26 cellular contexts compared by ENCODE assay signal in the genomic region with DNA sequence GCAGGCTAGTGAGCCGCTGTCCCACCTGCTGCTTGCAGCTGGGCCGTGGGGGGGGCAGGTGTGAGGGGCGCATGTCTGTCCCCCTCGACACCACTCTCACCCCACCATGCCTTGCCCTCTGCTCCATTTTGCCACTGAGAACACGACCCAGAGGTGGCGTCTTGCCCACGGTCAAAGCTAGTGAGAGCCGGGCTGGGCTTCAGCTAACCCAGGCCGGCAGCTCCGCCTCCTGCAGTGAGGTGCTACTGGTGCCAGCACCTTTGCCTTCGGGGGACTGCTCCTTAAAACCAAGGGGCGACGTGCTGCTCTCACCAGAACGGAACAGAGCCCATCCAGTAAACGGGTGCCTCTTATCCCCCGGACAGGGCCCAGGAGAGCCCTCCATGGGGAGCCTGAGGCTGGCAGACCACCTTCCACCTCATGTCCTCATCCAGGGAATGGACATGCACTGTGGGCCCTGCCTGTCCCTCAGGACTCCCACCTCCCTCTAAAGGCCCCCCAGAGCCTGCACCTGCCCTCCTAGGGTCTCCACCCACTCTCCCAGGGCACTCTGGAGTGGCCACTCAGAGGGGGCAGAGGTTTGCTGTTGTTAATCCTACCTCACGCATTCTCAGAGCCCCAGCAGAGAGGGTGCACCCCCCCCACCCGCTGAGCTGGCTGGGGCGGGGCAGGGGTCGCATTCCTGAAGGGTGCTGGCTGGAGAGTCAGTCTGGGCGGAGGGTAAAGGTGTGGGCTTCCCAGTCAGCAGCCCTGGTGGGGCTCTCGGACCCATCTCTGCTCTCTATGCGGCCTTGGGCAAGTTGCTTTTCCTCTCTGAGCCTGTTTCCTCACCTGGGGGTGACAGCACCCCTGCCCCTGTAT. TPM values are rescaled to one million over a fixed set of nuclear protein-coding genes. Genes with fewer than 3 reads are reported as not detected.
DNase-seq lines count a peak whose midpoint lies in the region; ATAC-seq, FAIRE-seq and TF ChIP-seq lines count a peak whose summit lies in the region.
"Had no signal": no experiment of that assay in that cellular context is flagged by ENCODE, and none has a peak within 500 bp of the region (broad histone marks: within the 10 kb centered on the region; RNA-seq: fewer than 3 reads in every experiment).

No MANE protein-coding gene starts in this region.

- intact Hi-C loops in HepG2 (cut with micrococcal nuclease; ENCODE audit: unreplicated experiment) (no loop called here), right lobe of liver (cut with DNase I) (no loop called here)

- ATAC-seq in HepG2 (no peak), right lobe of liver (no peak), HG02840 (IDR thresholded peaks at IDR 0.05; ENCODE audit: low FRiP score, unreplicated experiment) (no peak)

- H4K91ac ChIP-seq in neuronal stem cell (ENCODE audit: low read depth, low read length, poor library complexity), result no peak overlapping the region

- in situ Hi-C loops in HepG2 (cut with HindIII; ENCODE audit: extremely low pct_ligation_motif_present, low pct_unique_long_range_greater_than_20kb), result no loop called here

- TF ChIP-seq CTCF in HepG2 (CRISPR knock-in tag; IDR thresholded peaks at IDR 0.05) (0 out of 2 replicates have a peak, but pooled peaks have one; percentile 8), right lobe of liver (IDR thresholded peaks at IDR 0.05) (no peak)

- no TSS peak for BruUV-seq in HepG2 (replicated peaks; lab: Mats Ljungman, UMichigan)

- H3K14ac ChIP-seq in neuronal stem cell (ENCODE audit: low read length), result peak overlapping the region; percentile 91

- peaks cover 23 to 79% of the 10 kb centered on the region in 2 experiments for H3K27me3 ChIP-seq in HepG2 (ENCODE audit: control insufficient read depth in 1 of 2, insufficient read depth in 2 of 2, low read length in 2 of 2)
- no peaks in the 10 kb centered on the region for H3K27me3 ChIP-seq in right lobe of liver
- H3K27me3 ChIP-seq in neuronal stem cell (ENCODE audit: control insufficient read depth in 3 of 3, insufficient read depth in 3 of 3, low read depth in 1 of 3, low read length in 3 of 3), result peaks cover 0 to 28% (median 0%) of the 10 kb centered on the region in 3 experiments

- no peak for TF ChIP-seq POLR2A in HepG2 (IDR thresholded peaks at IDR 0.05; ENCODE audit: insufficient read depth in 1 of 2, low read depth in 2 of 2, low read length in 2 of 2)
- TF ChIP-seq POLR2A in right lobe of liver (IDR thresholded peaks at IDR 0.05), result no peak

- no peak overlapping the region for H3K4ac ChIP-seq in neuronal stem cell (ENCODE audit: low read length)

- peaks cover 25% of the 10 kb centered on the region for H3K4me1 ChIP-seq in HepG2 (ENCODE audit: insufficient read depth, low read length)
- no peaks in the 10 kb centered on the region for H3K4me1 ChIP-seq in right lobe of liver
- peaks cover 0 to 15% of the 10 kb centered on the region in 2 donors for H3K4me1 ChIP-seq in neuronal stem cell (ENCODE audit: control insufficient read depth in 2 of 2, insufficient read depth in 1 of 2, low read depth in 1 of 2, low read length in 2 of 2)

- H3K9me3 ChIP-seq in HepG2 (ENCODE audit: low read length) (no peaks in the 10 kb centered on the region), right lobe of liver (no peaks in the 10 kb centered on the region), neuronal stem cell (replicated peaks in 1 of 2; ENCODE audit: control insufficient read depth in 2 of 2, insufficient read depth in 1 of 2, low read depth in 1 of 2, low read length in 2 of 2) (peaks cover 0 to 5% of the 10 kb centered on the region in 2 donors)
- H3K9me3 ChIP-seq: SK-N-SH had no signal

- no peak for FAIRE-seq in HepG2 (lab: Jason Lieb, UNC)
- FAIRE-seq: G401.6, GM18507 had no signal

- no peak for TF ChIP-seq RAD21 in HepG2 (CRISPR knock-in tag; IDR thresholded peaks at IDR 0.05)

- H3K23ac ChIP-seq in neuronal stem cell (ENCODE audit: low read depth, low read length, poor library complexity), result peak overlapping the region; percentile 92

- no peak overlapping the region for H3K4me2 ChIP-seq in HepG2 (ENCODE audit: low read depth, low read length)
- no peak overlapping the region for H3K4me2 ChIP-seq in neuronal stem cell (ENCODE audit: insufficient read depth, low read length, poor library complexity, severe bottlenecking)
- H3K4me2 ChIP-seq: SK-N-SH had no signal

- peaks cover 4% of the 10 kb centered on the region; the same call in 1 of the 2 replicates for H4K20me1 ChIP-seq in HepG2 (ENCODE audit: insufficient read depth, low read length)

- H3K36me3 ChIP-seq in HepG2 (replicated peaks in 1 of 2; ENCODE audit: control insufficient read depth in 1 of 2, insufficient read depth in 2 of 2, low read length in 2 of 2) (no peaks in the 10 kb centered on the region), right lobe of liver (no peaks in the 10 kb centered on the region), neuronal stem cell (replicated peaks in 1 of 2; ENCODE audit: control insufficient read depth in 2 of 2, insufficient read depth in 2 of 2, low read length in 2 of 2) (no peaks in the 10 kb centered on the region)

- CTCF ChIA-PET in HepG2 (lab: Yijun Ruan, JAX; ENCODE audit: low intra/inter-chr PET ratio, low total read pairs), result no interaction called here

- H2BK5ac ChIP-seq in neuronal stem cell (ENCODE audit: low read length), result peak overlapping the region; percentile 17

- H2AK5ac ChIP-seq in neuronal stem cell (ENCODE audit: low read depth, low read length), result peak overlapping the region; percentile 83

- no peak for DNase-seq in HepG2 (ENCODE audit: low spot score)
- DNase-seq in right lobe of liver, result no peak
- no peak for DNase-seq in neuronal stem cell (ENCODE audit: low spot score)
- no peak for DNase-seq in NAMALWA (ENCODE audit: low spot score)
- no peak for DNase-seq in NCI-H446 (lab: John Stamatoyannopoulos, UW)
- DNase-seq: AML-193; C1 segment of cervical spinal cord; CD8-positive, alpha-beta memory T cell; GOT3; Kasumi-1; NCI-H1417; NCI-H1694 treated with DMSO at 0.1 percent for 48 hours; NCI-H2081 treated with DMSO at 0.1 percent for 48 hours; NCI-H2171 treated with DMSO at 0.1 percent for 48 hours; NCI-H446 treated with DMSO at 0.1 percent for 48 hours; NCI-H69; RPMI8226; SIG-M5; SK-N-SH had no signal

- POLR2A ChIA-PET in HepG2 (lab: Yijun Ruan, JAX), result interaction anchor here (1.0 kb wide), 1 partner anchor 12 kb away, joined by 3 read pairs; no protein-coding TSS in a partner anchor

- H3K4me3 ChIP-seq in HepG2 (replicated peaks in 1 of 3; ENCODE audit: insufficient read depth in 1 of 3, low read depth in 2 of 3, low read length in 3 of 3) (no peak overlapping the region), right lobe of liver (no peak overlapping the region), neuronal stem cell (ENCODE audit: low read length in 2 of 2) (no peak overlapping the region)

- peak overlapping the region; percentile 87 for H2BK15ac ChIP-seq in neuronal stem cell (ENCODE audit: low read length)

- no peak overlapping the region for H4K8ac ChIP-seq in neuronal stem cell (ENCODE audit: low read depth, low read length)

- peak overlapping the region; percentile 80 for H3K18ac ChIP-seq in neuronal stem cell (ENCODE audit: low read length)

- H2AFZ ChIP-seq in HepG2 (ENCODE audit: low read length) (no peak overlapping the region), neuronal stem cell (ENCODE audit: low read length) (no peak overlapping the region)

- H2BK120ac ChIP-seq in neuronal stem cell (ENCODE audit: low read depth, low read length), result no peak overlapping the region

- TF ChIP-seq EP300 in HepG2 (IDR thresholded peaks at IDR 0.05; ENCODE audit: low read depth in 2 of 2, low read length in 2 of 2) (no peak), HepG2 (CRISPR knock-in tag; IDR thresholded peaks at IDR 0.05; ENCODE audit: borderline replicate concordance) (no peak)

- H3K9ac ChIP-seq in HepG2 (ENCODE audit: insufficient read depth, low read depth, low read length) (no peak overlapping the region), neuronal stem cell (ENCODE audit: low read depth, low read length, poor library complexity) (peak overlapping the region; percentile 38)
- H3K9ac ChIP-seq: SK-N-SH had no signal

- WGBS in HepG2 (ENCODE audit: low lambda C conversion rate), result 10% methylated on average over 20 of the region's 23 CpGs
- WGBS in right lobe of liver (ENCODE audit: insufficient coverage, low coverage, low lambda C conversion rate, missing lambda C conversion rate), result 29% methylated on average over 4 of the region's 23 CpGs
- no CpG with 5 or more reads among the region's 23 CpGs for WGBS in neuronal stem cell (ENCODE audit: extremely low coverage in 2 of 2, insufficient read length in 2 of 2, insufficient replicate concordance in 1 of 2), 2 donors

- H3K27ac ChIP-seq in HepG2 (ENCODE audit: extremely low read length, insufficient read depth, low read length) (no peak overlapping the region), right lobe of liver (no peak overlapping the region), neuronal stem cell (replicated peaks; ENCODE audit: low read length) (no peak overlapping the region)

- H3K79me1 ChIP-seq in neuronal stem cell (ENCODE audit: low read depth, low read length), result peaks cover 5% of the 10 kb centered on the region

- H3K79me2 ChIP-seq in HepG2 (ENCODE audit: insufficient read depth, low read length), result no peaks in the 10 kb centered on the region

- H2BK12ac ChIP-seq in neuronal stem cell (ENCODE audit: low read length), result peak overlapping the region; percentile 51

RNA-seq across cellular contexts. Expression of a gene that starts 2.9 kb away (rescaled TPM):
- total RNA-seq in HepG2 (2016; rRNA removed; fragmentation: Illumina TruSeq; extraction: Trizol) (0.46 and 0.86 TPM in 2 replicates), right lobe of liver (not detected)
- 0.30 and 0.62 TPM in 2 replicates for total RNA-seq in HepG2 (2016; cell fraction: cytosol; rRNA removed; fragmentation: Illumina TruSeq; extraction: Trizol; ENCODE audit: low read depth)
- total RNA-seq in HepG2 (2016; cell fraction: insoluble cytoplasmic fraction; rRNA removed; fragmentation: Illumina TruSeq; extraction: Trizol), result 0.65 and 0.76 TPM in 2 replicates
- total RNA-seq in HepG2 (2016; cell fraction: membrane; rRNA removed; fragmentation: Illumina TruSeq; extraction: Trizol), result 0.52 and 0.65 TPM in 2 replicates
- total RNA-seq in HepG2 (2016; cell fraction: nucleus; rRNA removed; fragmentation: Illumina TruSeq; extraction: Trizol), result 0.78 and 0.81 TPM in 2 replicates
- 0.69 and 0.82 TPM in 2 replicates for polyA plus RNA-seq in HepG2 (2011; rRNA removed)
- polyA plus RNA-seq in HepG2 (2011; cell fraction: cytosol; rRNA removed), result 0.46 and 0.94 TPM in 2 replicates
- polyA plus RNA-seq in HepG2 (2011; cell fraction: nucleus; rRNA removed), result 1.1 and 1.2 TPM in 2 replicates
- polyA plus RNA-seq in HepG2 (2012), result 0.24 and 0.42 TPM in 2 replicates
- 0.52 and 0.54 TPM in 2 replicates for polyA plus RNA-seq in HepG2 (2016; cell fraction: cytosol; fragmentation: Illumina TruSeq; extraction: Trizol; ENCODE audit: low read depth)
- 0.67 and 0.91 TPM in 2 replicates for polyA plus RNA-seq in HepG2 (2016; cell fraction: insoluble cytoplasmic fraction; fragmentation: Illumina TruSeq; extraction: Trizol; ENCODE audit: low read depth)
- polyA plus RNA-seq in HepG2 (2016; cell fraction: membrane; fragmentation: Illumina TruSeq; extraction: Trizol; ENCODE audit: low read depth), result 0.51 and 0.60 TPM in 2 replicates
- 0.97 and 1.1 TPM in 2 replicates for polyA plus RNA-seq in HepG2 (2016; cell fraction: nucleus; fragmentation: Illumina TruSeq; extraction: Trizol; ENCODE audit: insufficient read depth, low read depth)
- 0.40 TPM in 1 of 2 replicates, not detected in the other for polyA minus RNA-seq in HepG2 (2011; rRNA and poly(A)+ RNA removed; ENCODE audit: low replicate concordance)
- 0.40 TPM in 1 of 2 replicates, not detected in the other for polyA minus RNA-seq in HepG2 (2011; cell fraction: cytosol; rRNA and poly(A)+ RNA removed)
- 0.26 and 0.75 TPM in 2 replicates for polyA minus RNA-seq in HepG2 (2011; cell fraction: nucleus; rRNA and poly(A)+ RNA removed)
- not detected for polyA plus RNA-seq in neuronal stem cell (2013, experiment 1 of 2)
- polyA plus RNA-seq in neuronal stem cell (2013, experiment 2 of 2), result not detected
- total RNA-seq: A172; CD8-positive, alpha-beta memory T cell; Daoy; MCF 10A had no signal
- polyA plus RNA-seq: AG04450; CD8-positive, alpha-beta memory T cell; SK-N-SH had no signal

RNA-seq across cellular contexts. Expression of a gene that starts 17.4 kb away (rescaled TPM):
- total RNA-seq in HepG2 (2016; rRNA removed; fragmentation: Illumina TruSeq; extraction: Trizol) (9.7 and 10.2 TPM in 2 replicates), right lobe of liver (1 to 10 TPM; 1.4 to 2.9 (median 2.5) TPM)
- total RNA-seq in HepG2 (2016; cell fraction: cytosol; rRNA removed; fragmentation: Illumina TruSeq; extraction: Trizol; ENCODE audit: low read depth), result 3.4 and 4.0 TPM in 2 replicates
- 9.2 and 9.3 TPM in 2 replicates for total RNA-seq in HepG2 (2016; cell fraction: insoluble cytoplasmic fraction; rRNA removed; fragmentation: Illumina TruSeq; extraction: Trizol)
- total RNA-seq in HepG2 (2016; cell fraction: membrane; rRNA removed; fragmentation: Illumina TruSeq; extraction: Trizol), result 13.2 and 14.3 TPM in 2 replicates
- total RNA-seq in HepG2 (2016; cell fraction: nucleus; rRNA removed; fragmentation: Illumina TruSeq; extraction: Trizol), result 5.6 and 7.3 TPM in 2 replicates
- polyA plus RNA-seq in HepG2 (2011; rRNA removed), result 5.2 and 5.9 TPM in 2 replicates
- polyA plus RNA-seq in HepG2 (2011; cell fraction: cytosol; rRNA removed), result 4.8 and 5.4 TPM in 2 replicates
- 6.8 and 7.6 TPM in 2 replicates for polyA plus RNA-seq in HepG2 (2011; cell fraction: nucleus; rRNA removed)
- polyA plus RNA-seq in HepG2 (2012), result 4.7 and 5.4 TPM in 2 replicates
- polyA plus RNA-seq in HepG2 (2016; cell fraction: cytosol; fragmentation: Illumina TruSeq; extraction: Trizol; ENCODE audit: low read depth), result 7.5 and 8.3 TPM in 2 replicates
- polyA plus RNA-seq in HepG2 (2016; cell fraction: insoluble cytoplasmic fraction; fragmentation: Illumina TruSeq; extraction: Trizol; ENCODE audit: low read depth), result 20.6 and 26.7 TPM in 2 replicates
- polyA plus RNA-seq in HepG2 (2016; cell fraction: membrane; fragmentation: Illumina TruSeq; extraction: Trizol; ENCODE audit: low read depth), result 20.0 and 22.1 TPM in 2 replicates
- polyA plus RNA-seq in HepG2 (2016; cell fraction: nucleus; fragmentation: Illumina TruSeq; extraction: Trizol; ENCODE audit: insufficient read depth, low read depth), result 18.8 and 19.3 TPM in 2 replicates
- polyA minus RNA-seq in HepG2 (2011; rRNA and poly(A)+ RNA removed; ENCODE audit: low replicate concordance), result 5.3 and 6.3 TPM in 2 replicates
- polyA minus RNA-seq in HepG2 (2011; cell fraction: cytosol; rRNA and poly(A)+ RNA removed), result 4.9 and 6.3 TPM in 2 replicates
- 4.8 and 5.2 TPM in 2 replicates for polyA minus RNA-seq in HepG2 (2011; cell fraction: nucleus; rRNA and poly(A)+ RNA removed)
- 15.0 TPM for polyA plus RNA-seq in neuronal stem cell (2013, experiment 1 of 2)
- polyA plus RNA-seq in neuronal stem cell (2013, experiment 2 of 2), result 14.9 TPM

RNA-seq across cellular contexts. Expression of a gene that starts 37.6 kb away (rescaled TPM):
- total RNA-seq in HepG2 (2016; rRNA removed; fragmentation: Illumina TruSeq; extraction: Trizol), result 2,584 and 2,647 TPM in 2 replicates
- total RNA-seq in HepG2 (2016; cell fraction: cytosol; rRNA removed; fragmentation: Illumina TruSeq; extraction: Trizol; ENCODE audit: low read depth), result 3,497 and 3,511 TPM in 2 replicates
- total RNA-seq in HepG2 (2016; cell fraction: insoluble cytoplasmic fraction; rRNA removed; fragmentation: Illumina TruSeq; extraction: Trizol), result 2,606 and 2,768 TPM in 2 replicates
- total RNA-seq in HepG2 (2016; cell fraction: membrane; rRNA removed; fragmentation: Illumina TruSeq; extraction: Trizol), result 4,939 and 5,761 TPM in 2 replicates
- total RNA-seq in HepG2 (2016; cell fraction: nucleus; rRNA removed; fragmentation: Illumina TruSeq; extraction: Trizol), result 1,156 and 1,166 TPM in 2 replicates
- polyA plus RNA-seq in HepG2 (2011; rRNA removed), result 9,925 and 11,063 TPM in 2 replicates
- 11,031 and 15,081 TPM in 2 replicates for polyA plus RNA-seq in HepG2 (2011; cell fraction: cytosol; rRNA removed)
- 5,156 and 5,267 TPM in 2 replicates for polyA plus RNA-seq in HepG2 (2011; cell fraction: nucleus; rRNA removed)
- polyA plus RNA-seq in HepG2 (2012), result 6,658 and 8,852 TPM in 2 replicates
- 5,362 and 5,590 TPM in 2 replicates for polyA plus RNA-seq in HepG2 (2016; cell fraction: cytosol; fragmentation: Illumina TruSeq; extraction: Trizol; ENCODE audit: low read depth)
- polyA plus RNA-seq in HepG2 (2016; cell fraction: insoluble cytoplasmic fraction; fragmentation: Illumina TruSeq; extraction: Trizol; ENCODE audit: low read depth), result 3,197 and 3,428 TPM in 2 replicates
- 5,998 and 6,820 TPM in 2 replicates for polyA plus RNA-seq in HepG2 (2016; cell fraction: membrane; fragmentation: Illumina TruSeq; extraction: Trizol; ENCODE audit: low read depth)
- polyA plus RNA-seq in HepG2 (2016; cell fraction: nucleus; fragmentation: Illumina TruSeq; extraction: Trizol; ENCODE audit: insufficient read depth, low read depth), result 2,753 and 2,989 TPM in 2 replicates
- polyA minus RNA-seq in HepG2 (2011; rRNA and poly(A)+ RNA removed; ENCODE audit: low replicate concordance), result 2,340 and 3,999 TPM in 2 replicates
- polyA minus RNA-seq in HepG2 (2011; cell fraction: cytosol; rRNA and poly(A)+ RNA removed), result 1,154 and 1,167 TPM in 2 replicates
- polyA minus RNA-seq in HepG2 (2011; cell fraction: nucleus; rRNA and poly(A)+ RNA removed), result 809 and 896 TPM in 2 replicates
- total RNA-seq in right lobe of liver, result 100 to 1,000 TPM; 339 to 696 (median 413) TPM
- polyA plus RNA-seq in neuronal stem cell (2013, experiment 1 of 2), result 3,158 TPM
- polyA plus RNA-seq in neuronal stem cell (2013, experiment 2 of 2), result 3,117 TPM

RNA-seq across cellular contexts. Expression of a gene that starts 51.3 kb away (rescaled TPM):
- total RNA-seq in HepG2 (2016; rRNA removed; fragmentation: Illumina TruSeq; extraction: Trizol), result 0.20 and 0.39 TPM in 2 replicates
- total RNA-seq in HepG2 (2016; cell fraction: cytosol; rRNA removed; fragmentation: Illumina TruSeq; extraction: Trizol; ENCODE audit: low read depth), result 0.09 and 0.10 TPM in 2 replicates
- 0.10 and 0.32 TPM in 2 replicates for total RNA-seq in HepG2 (2016; cell fraction: insoluble cytoplasmic fraction; rRNA removed; fragmentation: Illumina TruSeq; extraction: Trizol)
- total RNA-seq in HepG2 (2016; cell fraction: membrane; rRNA removed; fragmentation: Illumina TruSeq; extraction: Trizol), result 0.31 and 0.65 TPM in 2 replicates
- total RNA-seq in HepG2 (2016; cell fraction: nucleus; rRNA removed; fragmentation: Illumina TruSeq; extraction: Trizol), result 0.19 and 0.22 TPM in 2 replicates
- polyA plus RNA-seq in HepG2 (2011; rRNA removed), result 0.12 and 0.18 TPM in 2 replicates
- 0.10 and 0.19 TPM in 2 replicates for polyA plus RNA-seq in HepG2 (2011; cell fraction: cytosol; rRNA removed)
- 0.09 and 0.27 TPM in 2 replicates for polyA plus RNA-seq in HepG2 (2011; cell fraction: nucleus; rRNA removed)
- polyA plus RNA-seq in HepG2 (2012), result 0.05 and 0.16 TPM in 2 replicates
- polyA plus RNA-seq in HepG2 (2016; cell fraction: cytosol; fragmentation: Illumina TruSeq; extraction: Trizol; ENCODE audit: low read depth), result 0.26 and 0.33 TPM in 2 replicates
- 0.29 and 0.56 TPM in 2 replicates for polyA plus RNA-seq in HepG2 (2016; cell fraction: insoluble cytoplasmic fraction; fragmentation: Illumina TruSeq; extraction: Trizol; ENCODE audit: low read depth)
- polyA plus RNA-seq in HepG2 (2016; cell fraction: membrane; fragmentation: Illumina TruSeq; extraction: Trizol; ENCODE audit: low read depth), result 0.41 and 0.42 TPM in 2 replicates
- polyA plus RNA-seq in HepG2 (2016; cell fraction: nucleus; fragmentation: Illumina TruSeq; extraction: Trizol; ENCODE audit: insufficient read depth, low read depth), result 0.41 and 0.80 TPM in 2 replicates
- polyA minus RNA-seq in HepG2 (2011; rRNA and poly(A)+ RNA removed; ENCODE audit: low replicate concordance), result 0.18 TPM in 1 of 2 replicates, not detected in the other
- polyA minus RNA-seq in HepG2 (2011; cell fraction: cytosol; rRNA and poly(A)+ RNA removed), result not detected in 2 replicates
- not detected in 2 replicates for polyA minus RNA-seq in HepG2 (2011; cell fraction: nucleus; rRNA and poly(A)+ RNA removed)
- under 1 TPM; 0.12 to 0.56 (median 0.26) TPM for total RNA-seq in right lobe of liver
- 0.08 TPM for polyA plus RNA-seq in neuronal stem cell (2013, experiment 1 of 2)
- 0.11 TPM for polyA plus RNA-seq in neuronal stem cell (2013, experiment 2 of 2)
- total RNA-seq: CD8-positive, alpha-beta memory T cell; Daoy; MCF 10A had no signal
- polyA plus RNA-seq: AG04450; CD8-positive, alpha-beta memory T cell; SK-N-SH had no signal

RNA-seq across cellular contexts. Expression of a gene that starts 57.4 kb away (rescaled TPM):
- total RNA-seq in HepG2 (2016; rRNA removed; fragmentation: Illumina TruSeq; extraction: Trizol) (28.5 and 44.7 TPM in 2 replicates), right lobe of liver (10 to 100 TPM; 30.3 to 80.8 (median 47.1) TPM)
- total RNA-seq in HepG2 (2016; cell fraction: cytosol; rRNA removed; fragmentation: Illumina TruSeq; extraction: Trizol; ENCODE audit: low read depth), result 32.2 and 40.1 TPM in 2 replicates
- 24.0 and 53.5 TPM in 2 replicates for total RNA-seq in HepG2 (2016; cell fraction: insoluble cytoplasmic fraction; rRNA removed; fragmentation: Illumina TruSeq; extraction: Trizol)
- total RNA-seq in HepG2 (2016; cell fraction: membrane; rRNA removed; fragmentation: Illumina TruSeq; extraction: Trizol), result 23.5 and 24.2 TPM in 2 replicates
- 108 and 131 TPM in 2 replicates for total RNA-seq in HepG2 (2016; cell fraction: nucleus; rRNA removed; fragmentation: Illumina TruSeq; extraction: Trizol)
- 21.0 and 22.7 TPM in 2 replicates for polyA plus RNA-seq in HepG2 (2011; rRNA removed)
- 9.5 and 17.6 TPM in 2 replicates for polyA plus RNA-seq in HepG2 (2011; cell fraction: cytosol; rRNA removed)
- polyA plus RNA-seq in HepG2 (2011; cell fraction: nucleus; rRNA removed), result 504 and 754 TPM in 2 replicates
- 96.2 and 135 TPM in 2 replicates for polyA plus RNA-seq in HepG2 (2012)
- polyA plus RNA-seq in HepG2 (2016; cell fraction: cytosol; fragmentation: Illumina TruSeq; extraction: Trizol; ENCODE audit: low read depth), result 12.5 and 12.7 TPM in 2 replicates
- 34.3 and 49.3 TPM in 2 replicates for polyA plus RNA-seq in HepG2 (2016; cell fraction: insoluble cytoplasmic fraction; fragmentation: Illumina TruSeq; extraction: Trizol; ENCODE audit: low read depth)
- 14.2 and 17.2 TPM in 2 replicates for polyA plus RNA-seq in HepG2 (2016; cell fraction: membrane; fragmentation: Illumina TruSeq; extraction: Trizol; ENCODE audit: low read depth)
- polyA plus RNA-seq in HepG2 (2016; cell fraction: nucleus; fragmentation: Illumina TruSeq; extraction: Trizol; ENCODE audit: insufficient read depth, low read depth), result 598 and 620 TPM in 2 replicates
- 26.2 and 35.7 TPM in 2 replicates for polyA minus RNA-seq in HepG2 (2011; rRNA and poly(A)+ RNA removed; ENCODE audit: low replicate concordance)
- polyA minus RNA-seq in HepG2 (2011; cell fraction: cytosol; rRNA and poly(A)+ RNA removed), result 23.2 and 27.1 TPM in 2 replicates
- 70.0 and 71.2 TPM in 2 replicates for polyA minus RNA-seq in HepG2 (2011; cell fraction: nucleus; rRNA and poly(A)+ RNA removed)
- polyA plus RNA-seq in neuronal stem cell (2013, experiment 1 of 2), result 59.5 TPM
- 57.4 TPM for polyA plus RNA-seq in neuronal stem cell (2013, experiment 2 of 2)
- polyA plus RNA-seq: CD8-positive, alpha-beta memory T cell had no signal
